Comparison of ENCODE assay signal across 1 cellular context in the genomic region with DNA sequence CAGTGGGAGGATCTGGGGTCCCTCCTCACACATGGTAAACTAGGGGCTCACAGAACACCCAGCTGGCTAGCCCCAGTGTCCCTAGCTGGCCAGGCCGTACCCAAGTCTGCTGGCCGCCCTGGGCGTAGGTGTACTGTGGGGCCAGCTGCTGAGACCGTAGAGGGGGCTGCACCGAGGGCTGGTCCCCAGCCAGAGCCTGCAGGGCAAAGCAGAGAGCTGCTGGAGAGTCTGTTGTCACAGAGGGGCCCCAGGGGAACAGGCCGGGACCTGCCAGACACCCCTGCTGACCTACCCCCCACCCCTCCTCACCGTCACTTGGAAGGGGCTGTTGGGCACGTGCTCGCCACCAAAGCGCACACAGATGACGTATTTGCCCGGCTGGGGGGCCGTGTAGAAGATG.
TF ChIP-seq lines count a peak whose summit lies in the region.

No MANE protein-coding gene starts in this region.

TF ChIP-seq in K562, 482 proteins besides CTCF, POLR2A, EP300 and RAD21:
- no peak for TF ChIP-seq ATF7 (IDR thresholded peaks at IDR 0.05)
- no peak for TF ChIP-seq ETS2 (tag; IDR thresholded peaks at IDR 0.05; ENCODE audit: borderline replicate concordance, poor library complexity, severe bottlenecking)
- no peak for TF ChIP-seq MCM3 (IDR thresholded peaks at IDR 0.05)
- TF ChIP-seq POLR2G (IDR thresholded peaks at IDR 0.05; ENCODE audit: low read depth, low read length) = peak; percentile 14; the same call in 1 of the 2 replicates
- peak; percentile 18; the same call in 1 of the 2 replicates for TF ChIP-seq RBFOX2 (IDR thresholded peaks at IDR 0.05; ENCODE audit: low read depth, low read length)
- no peak for TF ChIP-seq SIRT6 (IDR thresholded peaks at IDR 0.05; ENCODE audit: low read depth, low read length)
- TF ChIP-seq HDAC8 (tag; IDR thresholded peaks at IDR 0.05) = no peak
- TF ChIP-seq MTA3 (IDR thresholded peaks at IDR 0.05; ENCODE audit: borderline replicate concordance) = no peak
